ENCODE assay signal across 1 cellular context in the genomic region with DNA sequence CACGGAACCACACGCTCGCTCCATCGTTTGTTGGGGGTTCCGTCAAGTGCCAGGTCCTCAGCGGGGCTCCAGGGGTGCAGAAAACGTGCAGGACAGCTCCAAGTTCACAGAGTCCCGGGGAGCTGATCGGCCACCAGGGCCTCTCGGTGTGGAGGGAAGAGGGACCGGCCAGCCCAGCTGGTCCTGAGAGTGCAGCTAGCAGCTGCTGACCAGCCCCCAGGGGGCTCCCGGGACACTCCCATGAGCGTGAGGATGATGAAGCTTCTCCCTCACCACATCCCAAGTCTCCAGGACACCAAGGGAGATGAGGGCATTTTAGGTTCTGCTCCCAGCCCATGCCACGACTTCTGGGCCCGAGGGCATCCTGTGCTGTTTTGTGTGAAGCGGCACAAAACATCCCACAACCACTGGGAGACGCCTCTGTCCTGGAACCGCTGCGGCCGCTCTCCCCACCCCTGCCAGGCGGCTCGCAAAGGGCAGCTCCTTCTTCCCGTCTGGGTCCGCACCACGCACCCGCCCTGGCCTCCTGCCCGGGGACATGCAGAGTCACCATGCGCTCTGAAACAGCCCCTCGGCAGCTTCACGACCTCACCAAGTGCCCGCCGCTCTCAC.
TF ChIP-seq lines count a peak whose summit lies in the region.

No MANE protein-coding gene starts in this region.

TF ChIP-seq in WTC11, 78 proteins besides CTCF, POLR2A, EP300 and RAD21 (continued from another document):
- TF ChIP-seq NR2C2 (CRISPR knock-in tag; IDR thresholded peaks at IDR 0.05) (no peak), GABPB1 (CRISPR knock-in tag; IDR thresholded peaks at IDR 0.05) (no peak)
- TF ChIP-seq, protein P1, sequence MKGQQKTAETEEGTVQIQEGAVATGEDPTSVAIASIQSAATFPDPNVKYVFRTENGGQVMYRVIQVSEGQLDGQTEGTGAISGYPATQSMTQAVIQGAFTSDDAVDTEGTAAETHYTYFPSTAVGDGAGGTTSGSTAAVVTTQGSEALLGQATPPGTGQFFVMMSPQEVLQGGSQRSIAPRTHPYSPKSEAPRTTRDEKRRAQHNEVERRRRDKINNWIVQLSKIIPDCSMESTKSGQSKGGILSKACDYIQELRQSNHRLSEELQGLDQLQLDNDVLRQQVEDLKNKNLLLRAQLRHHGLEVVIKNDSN (CRISPR knock-in tag; IDR thresholded peaks at IDR 0.05), result no peak
